8 cellular contexts compared by ENCODE assay signal in genomic region chr11:109864161-109864661, GRCh38.
DNase-seq lines count a peak whose midpoint lies in the region; ATAC-seq and TF ChIP-seq lines count a peak whose summit lies in the region.

No MANE protein-coding gene starts in this region.

- WGBS in spleen, 5 donors: 56 to 60% (median 59%) methylated on average over 3 of the region's 3 CpGs

- H3K36me3 Mint-ChIP-seq in activated CD8-positive, alpha-beta T cell treated with anti-CD3 and anti-CD28 coated beads for 36 hours (ENCODE audit: low read depth): no peaks in the 10 kb centered on the region
- H3K36me3 Mint-ChIP-seq in activated CD8-positive, alpha-beta T cell treated with anti-CD3 and anti-CD28 coated beads, Interleukin-2, amount 10 ng/mL, durations not matched to agents 7 days and 5 days (ENCODE audit: low read depth): no peaks in the 10 kb centered on the region

- no peak overlapping the region for H3K27ac Mint-ChIP-seq in activated CD8-positive, alpha-beta T cell treated with anti-CD3 and anti-CD28 coated beads for 36 hours
- H3K27ac Mint-ChIP-seq in activated CD8-positive, alpha-beta T cell treated with anti-CD3 and anti-CD28 coated beads, Interleukin-2, amount 10 ng/mL, durations not matched to agents 7 days and 5 days: no peak overlapping the region

- no peaks in the 10 kb centered on the region for H4K20me1 ChIP-seq in PC-3 (ENCODE audit: low read length)

- H3K27me3 ChIP-seq in PC-3 (ENCODE audit: low read length) (no peaks in the 10 kb centered on the region), spleen (replicated peaks in 1 of 7) (no peaks in the 10 kb centered on the region)

- H3F3A ChIP-seq in PC-3 (ENCODE audit: low read length, unreplicated experiment): no peaks in the 10 kb centered on the region

- no peak for TF ChIP-seq POLR2A in spleen (IDR thresholded peaks at IDR 0.05)

- H3K9me3 ChIP-seq in PC-3 (ENCODE audit: low read length) (no peaks in the 10 kb centered on the region), spleen (no peaks in the 10 kb centered on the region)

- POLR2A ChIA-PET in activated CD8-positive, alpha-beta T cell treated with anti-CD3 and anti-CD28 coated beads for 36 hours (lab: Charles Lee): interaction anchor here (0.6 kb wide), 1 partner anchor 131 kb away, joined by 3 read pairs; no protein-coding TSS in a partner anchor
- POLR2A ChIA-PET in activated CD8-positive, alpha-beta T cell treated with anti-CD3 and anti-CD28 coated beads, Interleukin-2, amount 10 ng/mL, durations not matched to agents 7 days and 5 days (lab: Charles Lee): no interaction called here
- POLR2A ChIA-PET in PC-3 (lab: Charles Lee; ENCODE audit: unreplicated experiment): no interaction called here

- H3K79me2 ChIP-seq in PC-3 (ENCODE audit: low read length): no peaks in the 10 kb centered on the region

- no peak for TF ChIP-seq CTCF in activated CD8-positive, alpha-beta T cell treated with anti-CD3 and anti-CD28 coated beads for 36 hours (IDR thresholded peaks at IDR 0.05)
- no peak for TF ChIP-seq CTCF in PC-3 (conservative IDR thresholded peaks at IDR 0.05; ENCODE audit: low read depth, low read length)
- TF ChIP-seq CTCF in spleen (IDR thresholded peaks at IDR 0.05 in 8 of 11, conservative IDR thresholded peaks at IDR 0.05 in 3 of 11): no peak

- H3K27me3 Mint-ChIP-seq in activated CD8-positive, alpha-beta T cell treated with anti-CD3 and anti-CD28 coated beads for 36 hours: peaks cover 1% of the 10 kb centered on the region
- no peaks in the 10 kb centered on the region for H3K27me3 Mint-ChIP-seq in activated CD8-positive, alpha-beta T cell treated with anti-CD3 and anti-CD28 coated beads, Interleukin-2, amount 10 ng/mL, durations not matched to agents 7 days and 5 days (ENCODE audit: low read depth)

- H3K4me3 Mint-ChIP-seq in activated CD8-positive, alpha-beta T cell treated with anti-CD3 and anti-CD28 coated beads for 36 hours: no peak overlapping the region
- H3K4me3 Mint-ChIP-seq in activated CD8-positive, alpha-beta T cell treated with anti-CD3 and anti-CD28 coated beads, Interleukin-2, amount 10 ng/mL, durations not matched to agents 7 days and 5 days: no peak overlapping the region

- H3K36me3 ChIP-seq in PC-3 (ENCODE audit: low read depth, low read length): no peaks in the 10 kb centered on the region
- no peaks in the 10 kb centered on the region for H3K36me3 ChIP-seq in spleen

- H3K27ac ChIP-seq in PC-3 (ENCODE audit: low read length) (no peak overlapping the region), spleen (no peak overlapping the region), substantia nigra (ENCODE audit: low read depth, low read length, poor library complexity, severe bottlenecking) (no peak overlapping the region)

- no TSS peak for BruUV-seq in PC-3 (replicated peaks; lab: Mats Ljungman, UMichigan)

- H3K9ac ChIP-seq in PC-3 (ENCODE audit: low read length): no peak overlapping the region

- H3K4me1 ChIP-seq in PC-3 (ENCODE audit: insufficient read depth, low read length) (peaks cover 6% of the 10 kb centered on the region; the same call in 1 of the 2 replicates), spleen (peaks cover 0 to 7% (median 0%) of the 10 kb centered on the region in 6 donors)

- no peak overlapping the region for H3K4me3 ChIP-seq in PC-3 (ENCODE audit: low read length)
- H3K4me3 ChIP-seq in spleen: no peak overlapping the region

- ATAC-seq in activated CD8-positive, alpha-beta T cell treated with anti-CD3 and anti-CD28 coated beads for 36 hours: peak; percentile 86
- no peak for ATAC-seq in activated CD8-positive, alpha-beta T cell treated with anti-CD3 and anti-CD28 coated beads, Interleukin-2, amount 10 ng/mL, durations not matched to agents 7 days and 5 days
- ATAC-seq in HG02840 (IDR thresholded peaks at IDR 0.05; ENCODE audit: low FRiP score, unreplicated experiment) (peak; percentile 98), PC-3 (no peak)
- peak; percentile 90 for ATAC-seq in stimulated activated naive CD8-positive, alpha-beta T cell treated with anti-CD3 and anti-CD28 coated beads, Interleukin-15, Interleukin-2, amounts not matched to agents 100 U/mL and 50 U/mL, for 24 hours

- peak; percentile 61 for DNase-seq in activated CD8-positive, alpha-beta T cell treated with anti-CD3 and anti-CD28 coated beads for 36 hours
- DNase-seq in activated CD8-positive, alpha-beta T cell treated with anti-CD3 and anti-CD28 coated beads, Interleukin-2, amount 10 ng/mL, durations not matched to agents 7 days and 5 days: no peak
- DNase-seq in PC-3 (peak; percentile 15), spleen (no peak), substantia nigra (lab: John Stamatoyannopoulos, UW) (no peak), RKO (ENCODE audit: low spot score) (no peak)
- peak; percentile 33 for DNase-seq in stimulated activated naive CD8-positive, alpha-beta T cell treated with anti-CD3 and anti-CD28 coated beads, Interleukin-15, Interleukin-2, amounts not matched to agents 100 U/mL and 50 U/mL, for 24 hours

- CTCF ChIA-PET in activated CD8-positive, alpha-beta T cell treated with anti-CD3 and anti-CD28 coated beads for 36 hours (lab: Charles Lee): interaction anchor here (0.9 kb wide), 1 partner anchor 8 kb away, joined by 3 read pairs; no protein-coding TSS in a partner anchor
- CTCF ChIA-PET in activated CD8-positive, alpha-beta T cell treated with anti-CD3 and anti-CD28 coated beads, Interleukin-2, amount 10 ng/mL, durations not matched to agents 7 days and 5 days (lab: Charles Lee): no interaction called here
- CTCF ChIA-PET in PC-3 (lab: Charles Lee): no interaction called here

- H3K4me2 ChIP-seq in PC-3 (ENCODE audit: low read length): no peak overlapping the region

- intact Hi-C loops in activated CD8-positive, alpha-beta T cell treated with anti-CD3 and anti-CD28 coated beads for 36 hours (cut with micrococcal nuclease): no loop called here
- intact Hi-C loops in PC-3 (cut with micrococcal nuclease): no loop called here
- intact Hi-C loops in spleen (cut with DNase I; ENCODE audit: low total_unique reads): no loop called here

- peaks cover 11% of the 10 kb centered on the region for H3K4me1 Mint-ChIP-seq in activated CD8-positive, alpha-beta T cell treated with anti-CD3 and anti-CD28 coated beads for 36 hours (ENCODE audit: low read depth)
- H3K4me1 Mint-ChIP-seq in activated CD8-positive, alpha-beta T cell treated with anti-CD3 and anti-CD28 coated beads, Interleukin-2, amount 10 ng/mL, durations not matched to agents 7 days and 5 days (ENCODE audit: low read depth): no peaks in the 10 kb centered on the region

- no peaks in the 10 kb centered on the region for H3K9me3 Mint-ChIP-seq in activated CD8-positive, alpha-beta T cell treated with anti-CD3 and anti-CD28 coated beads for 36 hours
- H3K9me3 Mint-ChIP-seq in activated CD8-positive, alpha-beta T cell treated with anti-CD3 and anti-CD28 coated beads, Interleukin-2, amount 10 ng/mL, durations not matched to agents 7 days and 5 days (ENCODE audit: insufficient read depth): no peaks in the 10 kb centered on the region

- 0 out of 2 replicates have a peak, but pooled peaks cover 4% of the 10 kb centered on the region for H3K9me2 ChIP-seq in PC-3 (replicated peaks; ENCODE audit: low read length)

- H2AFZ ChIP-seq in PC-3 (ENCODE audit: low read length): no peak overlapping the region

Comparison
In these comparisons a context has a peak if more than half of its experiments do, and no peak if none do; other contexts are left out.
1. ATAC-seq: peak in activated CD8-positive, alpha-beta T cell treated with anti-CD3 and anti-CD28 coated beads for 36 hours (single experiment), HG02840 (single experiment) and stimulated activated naive CD8-positive, alpha-beta T cell treated with anti-CD3 and anti-CD28 coated beads, Interleukin-15, Interleukin-2, amounts not matched to agents 100 U/mL and 50 U/mL, for 24 hours (single experiment); none in activated CD8-positive, alpha-beta T cell treated with anti-CD3 and anti-CD28 coated beads, Interleukin-2, amount 10 ng/mL, durations not matched to agents 7 days and 5 days (single experiment) and PC-3 (single experiment).
2. DNase-seq: peak in activated CD8-positive, alpha-beta T cell treated with anti-CD3 and anti-CD28 coated beads for 36 hours (single experiment), PC-3 (single experiment) and stimulated activated naive CD8-positive, alpha-beta T cell treated with anti-CD3 and anti-CD28 coated beads, Interleukin-15, Interleukin-2, amounts not matched to agents 100 U/mL and 50 U/mL, for 24 hours (single experiment); none in activated CD8-positive, alpha-beta T cell treated with anti-CD3 and anti-CD28 coated beads, Interleukin-2, amount 10 ng/mL, durations not matched to agents 7 days and 5 days (single experiment), spleen (single experiment), substantia nigra (0 of 49) and RKO (single experiment).